21 cellular contexts compared by ENCODE assay signal in the genomic region with DNA sequence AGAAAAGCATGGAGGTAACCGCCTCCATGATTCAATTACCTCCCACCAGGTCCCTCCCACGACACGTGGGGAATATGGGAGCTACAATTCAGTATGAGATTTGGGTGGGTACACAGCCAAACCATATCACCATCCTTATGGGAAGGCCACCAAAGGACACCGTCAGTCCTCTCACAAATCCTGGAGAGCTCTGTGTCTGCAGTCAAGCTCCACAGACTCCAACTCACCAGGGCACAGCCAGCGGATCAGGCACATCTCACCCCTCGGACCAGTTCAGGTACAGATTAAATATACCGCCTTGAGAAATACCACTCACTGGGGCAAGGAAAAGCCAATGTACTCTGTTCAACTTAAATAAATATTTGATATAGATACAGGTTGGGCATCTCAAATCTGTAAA.
DNase-seq lines count a peak whose midpoint lies in the region; ATAC-seq and TF ChIP-seq lines count a peak whose summit lies in the region.
"Had no signal": no experiment of that assay in that cellular context is flagged by ENCODE, and none has a peak within 500 bp of the region (broad histone marks: within the 10 kb centered on the region; RNA-seq: fewer than 3 reads in every experiment).

No MANE protein-coding gene starts in this region.

- peaks cover 30% of the 10 kb centered on the region for H3K4me1 Mint-ChIP-seq in activated B cell treated with CpG ODN at 0.5 μM for 24 hours
- peaks cover 44% of the 10 kb centered on the region for H3K4me1 Mint-ChIP-seq in glutamatergic neuron (ENCODE audit: low read depth, unreplicated experiment)
- peaks cover 59 to 75% of the 10 kb centered on the region in 2 experiments for H3K4me1 Mint-ChIP-seq in H9

- 88% methylated on average over 7 of the region's 7 CpGs for WGBS in right cardiac atrium
- WGBS in H9 (ENCODE audit: extremely low coverage, insufficient read length, low lambda C conversion rate) = no CpG with 5 or more reads among the region's 7 CpGs

- TF ChIP-seq CTCF in activated B cell treated with CpG ODN at 0.5 μM for 24 hours (IDR thresholded peaks at IDR 0.05) (no peak), glutamatergic neuron (IDR thresholded peaks at IDR 0.05; ENCODE audit: partially characterized antibody, unreplicated experiment) (no peak), upper lobe of right lung (IDR thresholded peaks at IDR 0.05) (no peak), omental fat pad (IDR thresholded peaks at IDR 0.05) (no peak), H9 (conservative IDR thresholded peaks at IDR 0.05) (no peak)

- H4K20me1 ChIP-seq in H9 (ENCODE audit: control insufficient read depth, insufficient read depth, insufficient read length) = no peaks in the 10 kb centered on the region

- no peak overlapping the region for H3K4ac ChIP-seq in H9 (ENCODE audit: low read depth, low read length)

- H3K23ac ChIP-seq in H9 (ENCODE audit: insufficient read length, low read depth, low read length) = no peak overlapping the region

- H3K36me3 Mint-ChIP-seq in activated B cell treated with CpG ODN at 0.5 μM for 24 hours (ENCODE audit: low read depth) = no peaks in the 10 kb centered on the region
- H3K36me3 Mint-ChIP-seq in glutamatergic neuron (ENCODE audit: unreplicated experiment) = peaks cover 4% of the 10 kb centered on the region
- no peaks in the 10 kb centered on the region for H3K36me3 Mint-ChIP-seq in H9 (ENCODE audit: insufficient read depth in 1 of 3, low read depth in 3 of 3)

- no peak overlapping the region for H3T11ph ChIP-seq in H9 (ENCODE audit: low read length)

- no peak overlapping the region for H4K91ac ChIP-seq in H9 (ENCODE audit: insufficient read length, low read depth, low read length)

- H3K4me1 ChIP-seq in right cardiac atrium (ENCODE audit: control insufficient read depth, insufficient read depth, low read length) (peaks cover 44% of the 10 kb centered on the region), upper lobe of right lung (peaks cover 57% of the 10 kb centered on the region), H9 (ENCODE audit: insufficient read depth, low read length) (peaks cover 16% of the 10 kb centered on the region; the same call in 1 of the 2 replicates)

- H3K9ac ChIP-seq in H9 (ENCODE audit: extremely low read depth, insufficient read length, low read length) = no peak overlapping the region
- H3K9ac ChIP-seq: GM23248 had no signal

- CTCF ChIA-PET in activated B cell treated with CpG ODN at 0.5 μM for 24 hours (lab: Charles Lee) = no interaction called here

- no peak overlapping the region for H4K8ac ChIP-seq in H9 (replicated peaks; ENCODE audit: insufficient read length, low read depth, low read length)

- H3K36me3 ChIP-seq in upper lobe of right lung = no peaks in the 10 kb centered on the region
- H3K36me3 ChIP-seq: MG63 had no signal

- H3K56ac ChIP-seq in H9 (ENCODE audit: insufficient read length, low read depth, low read length) = no peak overlapping the region

- H3K9me3 Mint-ChIP-seq in activated B cell treated with CpG ODN at 0.5 μM for 24 hours (no peaks in the 10 kb centered on the region), glutamatergic neuron (ENCODE audit: unreplicated experiment) (peaks cover 7% of the 10 kb centered on the region), H9 (no peaks in the 10 kb centered on the region)
- H3K9me3 Mint-ChIP-seq: activated naive CD4-positive, alpha-beta T cell treated with anti-CD3 and anti-CD28 coated beads for 36 hours; T-helper 2 cell treated with Interferon-gamma antibody and Interleukin-4, amounts not matched to agents 5 μg/mL and 100 μg/mL, for 36 hours had no signal

- H3K79me1 ChIP-seq in H9 (ENCODE audit: insufficient read depth, low read depth, low read length, poor library complexity, severe bottlenecking) = no peaks in the 10 kb centered on the region

- H3K27me3 Mint-ChIP-seq in activated B cell treated with CpG ODN at 0.5 μM for 24 hours = no peaks in the 10 kb centered on the region
- H3K27me3 Mint-ChIP-seq in glutamatergic neuron (ENCODE audit: unreplicated experiment) = peaks cover 4% of the 10 kb centered on the region
- H3K27me3 Mint-ChIP-seq in H9 (ENCODE audit: low read depth) = no peaks in the 10 kb centered on the region; the same call in 1 of the 2 replicates

- H3K9me3 ChIP-seq in right cardiac atrium (ENCODE audit: control insufficient read depth, low read length) (no peaks in the 10 kb centered on the region), upper lobe of right lung (no peaks in the 10 kb centered on the region), H9 (ENCODE audit: control insufficient read depth, low read depth, low read length) (no peaks in the 10 kb centered on the region)
- H3K9me3 ChIP-seq: MG63 had no signal

- H3K27ac Mint-ChIP-seq in activated B cell treated with CpG ODN at 0.5 μM for 24 hours = peak overlapping the region; percentile 19
- no peak overlapping the region for H3K27ac Mint-ChIP-seq in glutamatergic neuron (ENCODE audit: unreplicated experiment)
- H3K27ac Mint-ChIP-seq in H9 = no peak overlapping the region
- H3K27ac Mint-ChIP-seq: activated CD8-positive, alpha-beta T cell treated with anti-CD3 and anti-CD28 coated beads, Interleukin-2, amount 10 ng/mL, durations not matched to agents 7 days and 5 days; activated naive CD4-positive, alpha-beta T cell treated with anti-CD3 and anti-CD28 coated beads for 36 hours; progenitor cell of endocrine pancreas; T-helper 2 cell treated with Interferon-gamma antibody and Interleukin-4, amounts not matched to agents 5 μg/mL and 100 μg/mL, for 36 hours had no signal

- peak overlapping the region; percentile 27 for H3K27ac ChIP-seq in right cardiac atrium (ENCODE audit: low read length)
- no peak overlapping the region for H3K27ac ChIP-seq in upper lobe of right lung
- no peak overlapping the region for H3K27ac ChIP-seq in H9 (ENCODE audit: insufficient read length, low read depth, low read length)
- H3K27ac ChIP-seq: GM23248 had no signal

- no peak for DNase-seq in right cardiac atrium
- no peak for DNase-seq in Right ventricle myocardium superior
- no peak for DNase-seq in activated B cell treated with CpG ODN at 0.5 μM for 24 hours
- DNase-seq in glutamatergic neuron = no peak
- no peak for DNase-seq in upper lobe of right lung
- DNase-seq in omental fat pad (ENCODE audit: low spot score) = no peak
- no peak for DNase-seq in H9
- DNase-seq in activated CD4-positive, alpha-beta T cell treated with anti-CD3 and anti-CD28 coated beads for 1 hour = no peak
- DNase-seq: activated CD4-positive, alpha-beta T cell treated with anti-CD3 and anti-CD28 coated beads for 4 hours; activated CD8-positive, alpha-beta T cell treated with anti-CD3 and anti-CD28 coated beads, Interleukin-2, amount 10 ng/mL, durations not matched to agents 7 days and 5 days; activated naive CD4-positive, alpha-beta T cell treated with anti-CD3 and anti-CD28 coated beads for 36 hours; NCI-H1105 treated with DMSO at 0.1 percent for 48 hours; NCI-H524 treated with DMSO at 0.1 percent for 48 hours; SIG-M5; stimulated activated naive CD4-positive, alpha-beta T cell treated with Interleukin-2 at 50 U/mL for 16 hours had no signal

- POLR2A ChIA-PET in activated B cell treated with CpG ODN at 0.5 μM for 24 hours (lab: Charles Lee) = interaction anchor here (0.6 to 1.1 kb wide), 2 partner anchors 50 to 76 kb away, joined by 5 to 10 read pairs; no protein-coding TSS in a partner anchor

- H3K27me3 ChIP-seq in right cardiac atrium (ENCODE audit: control insufficient read depth, insufficient read depth) (no peaks in the 10 kb centered on the region), upper lobe of right lung (no peaks in the 10 kb centered on the region), H9 (ENCODE audit: insufficient read depth, low read length) (no peaks in the 10 kb centered on the region)
- H3K27me3 ChIP-seq: MG63 had no signal

- no peak overlapping the region for H2BK5ac ChIP-seq in H9 (ENCODE audit: insufficient read length, low read length)

- no peak overlapping the region for H3K4me3 Mint-ChIP-seq in activated B cell treated with CpG ODN at 0.5 μM for 24 hours
- H3K4me3 Mint-ChIP-seq in glutamatergic neuron (ENCODE audit: unreplicated experiment) = peak overlapping the region; percentile 17
- H3K4me3 Mint-ChIP-seq in H9 = no peak overlapping the region
- H3K4me3 Mint-ChIP-seq: activated CD8-positive, alpha-beta T cell treated with anti-CD3 and anti-CD28 coated beads, Interleukin-2, amount 10 ng/mL, durations not matched to agents 7 days and 5 days; activated naive CD4-positive, alpha-beta T cell treated with anti-CD3 and anti-CD28 coated beads for 36 hours; T-helper 2 cell treated with Interferon-gamma antibody and Interleukin-4, amounts not matched to agents 5 μg/mL and 100 μg/mL, for 36 hours had no signal

- no peak overlapping the region for H2AFZ ChIP-seq in H9 (ENCODE audit: low read length)
- H2AFZ ChIP-seq: GM23248 had no signal

- H2BK12ac ChIP-seq in H9 (ENCODE audit: insufficient read length, low read depth, low read length) = no peak overlapping the region

- intact Hi-C loops in right cardiac atrium (cut with DNase I) = no loop called here
- intact Hi-C loops in Right ventricle myocardium superior (cut with DNase I) = no loop called here
- intact Hi-C loops in activated B cell treated with CpG ODN at 0.5 μM for 24 hours (cut with micrococcal nuclease) = no loop called here
- intact Hi-C loops in upper lobe of right lung (cut with DNase I) = no loop called here

- H2BK120ac ChIP-seq in H9 (ENCODE audit: low read depth, low read length, poor library complexity, severe bottlenecking) = no peak overlapping the region

- no peak overlapping the region for H2BK20ac ChIP-seq in H9 (ENCODE audit: low read depth, low read length, poor library complexity, severe bottlenecking)

- no peak overlapping the region for H2AK5ac ChIP-seq in H9 (ENCODE audit: insufficient read length, low read length)

- no peak overlapping the region for H3K4me2 ChIP-seq in H9 (ENCODE audit: insufficient read depth, insufficient read length, low read length)

- H3K14ac ChIP-seq in H9 (ENCODE audit: insufficient read depth, low read length) = no peak overlapping the region

- ATAC-seq in right cardiac atrium (no peak), Right ventricle myocardium superior (ENCODE audit: poor library complexity) (no peak), activated B cell treated with CpG ODN at 0.5 μM for 24 hours (ENCODE audit: low read depth) (no peak), upper lobe of right lung (no peak), omental fat pad (ENCODE audit: low FRiP score) (no peak)
- ATAC-seq: activated CD8-positive, alpha-beta T cell treated with anti-CD3 and anti-CD28 coated beads, Interleukin-2, amount 10 ng/mL, durations not matched to agents 7 days and 5 days; K562 had no signal

- H4K5ac ChIP-seq in H9 (ENCODE audit: insufficient read length, low read depth, low read length) = no peak overlapping the region

- H3K18ac ChIP-seq in H9 (ENCODE audit: insufficient read length, low read depth, low read length) = no peak overlapping the region

- H3K23me2 ChIP-seq in H9 (ENCODE audit: insufficient read length, low read depth, low read length, poor library complexity, severe bottlenecking) = peaks cover 5% of the 10 kb centered on the region

- H2BK15ac ChIP-seq in H9 (ENCODE audit: low read depth, low read length) = no peak overlapping the region

- no peak overlapping the region for H3K4me3 ChIP-seq in right cardiac atrium (ENCODE audit: low read length)
- no peak overlapping the region for H3K4me3 ChIP-seq in upper lobe of right lung
- H3K4me3 ChIP-seq: GM23248, K562, skin epidermis had no signal

- H3K79me2 ChIP-seq in H9 (ENCODE audit: insufficient read depth, low read length) = peaks cover 2% of the 10 kb centered on the region; the same call in 1 of the 2 replicates
